ENCODE assay signal across 23 cellular contexts in genomic region chr9:103068666-103069207, GRCh38.
A peak's percentile ranks its signal among the peaks of the same experiment; 100 is the strongest.
DNase-seq lines count a peak whose midpoint lies in the region; FAIRE-seq and TF ChIP-seq lines count a peak whose summit lies in the region.
"Had no signal": no experiment of that assay in that cellular context is flagged by ENCODE, and none has a peak within 500 bp of the region (broad histone marks: within the 10 kb centered on the region; RNA-seq: fewer than 3 reads in every experiment).

No MANE protein-coding gene starts in this region.

- no peaks in the 10 kb centered on the region for H3K36me3 Mint-ChIP-seq in nephron (ENCODE audit: low read depth)

- TF ChIP-seq CTCF in NB4 (IDR thresholded peaks at IDR 0.05; ENCODE audit: low read depth, low read length) (no peak), nephron (IDR thresholded peaks at IDR 0.05; ENCODE audit: unreplicated experiment in 3 of 3) (no peak), OCI-LY7 (conservative IDR thresholded peaks at IDR 0.05; ENCODE audit: low read length) (no peak)

- H3K27ac ChIP-seq in SK-N-MC, result peak overlapping the region; percentile 22; the same call in 1 of the 2 replicates
- no peak overlapping the region for H3K27ac ChIP-seq in OCI-LY7 (ENCODE audit: low read depth, low read length, poor library complexity, severe bottlenecking)
- H3K27ac ChIP-seq: GM23248 had no signal

- no peaks in the 10 kb centered on the region for H4K20me1 ChIP-seq in OCI-LY7 (ENCODE audit: insufficient read depth, low read length)

- peak; percentile 82 for FAIRE-seq in H54 (lab: Jason Lieb, UNC)
- FAIRE-seq: GM12891, HTR-8/SVneo had no signal

- H3K9me3 ChIP-seq in SK-N-MC (ENCODE audit: low read depth, low read length) (no peaks in the 10 kb centered on the region), OCI-LY7 (ENCODE audit: low read length) (no peaks in the 10 kb centered on the region)

- no peaks in the 10 kb centered on the region for H3K79me2 ChIP-seq in OCI-LY7 (ENCODE audit: insufficient read depth, low read depth, low read length)

- POLR2A ChIA-PET in OCI-LY7 (lab: Charles Lee), result no interaction called here

- H3K36me3 ChIP-seq in SK-N-MC (ENCODE audit: insufficient read depth, low read length) (no peaks in the 10 kb centered on the region), OCI-LY7 (ENCODE audit: insufficient read depth, low read length) (no peaks in the 10 kb centered on the region)

- CTCF ChIA-PET in OCI-LY7 (lab: Charles Lee; ENCODE audit: unreplicated experiment), result no interaction called here

- no peak overlapping the region for H3K4me3 ChIP-seq in NB4 (ENCODE audit: low read depth, low read length)
- no peak overlapping the region for H3K4me3 ChIP-seq in SK-N-MC
- no peak overlapping the region for H3K4me3 ChIP-seq in OCI-LY7 (ENCODE audit: low read depth, low read length, poor library complexity, severe bottlenecking)
- H3K4me3 ChIP-seq: GM23248 had no signal

- H3K4me3 Mint-ChIP-seq in nephron, result no peak overlapping the region
- H3K4me3 Mint-ChIP-seq: CD4-positive, alpha-beta T cell had no signal

- no peak overlapping the region for H2AFZ ChIP-seq in OCI-LY7 (ENCODE audit: low read length)
- H2AFZ ChIP-seq: GM23248 had no signal

- H3K4me1 ChIP-seq in OCI-LY7 (ENCODE audit: insufficient read depth, low read length, poor library complexity, severe bottlenecking), result no peaks in the 10 kb centered on the region

- H3K4me1 Mint-ChIP-seq in nephron, result no peaks in the 10 kb centered on the region

- DNase-seq in H54 (ENCODE audit: insufficient read length, low spot score), result no peak
- DNase-seq in NB4 (ENCODE audit: low read depth), result peak; percentile 1
- no peak for DNase-seq in SK-N-MC (ENCODE audit: low read depth, low spot score)
- no peak for DNase-seq in OCI-LY7 (ENCODE audit: low spot score)
- DNase-seq in DMS79 (lab: John Stamatoyannopoulos, UW), result no peak
- DNase-seq in activated effector memory CD4-positive, alpha-beta T cell treated with anti-CD3 and anti-CD28 coated beads, Interleukin-2, amount 50 U/mL, for 16 hours, result no peak
- DNase-seq: CD4-positive, alpha-beta T cell; COR-L47; DMS 273 treated with DMSO at 0.1 percent for 48 hours; DND-41; GM23248; KG1; MV-4-11; NCI-H1417; NCI-H1694 treated with DMSO at 0.1 percent for 48 hours; NCI-H2081 treated with DMSO at 0.1 percent for 48 hours; NCI-H2227 treated with DMSO at 0.1 percent for 48 hours; NCI-H524; NCI-H82; Right ventricle myocardium superior had no signal

- H3K4me2 ChIP-seq in OCI-LY7 (ENCODE audit: low read length), result no peak overlapping the region

- H3K9me2 ChIP-seq in OCI-LY7 (ENCODE audit: insufficient read depth, low read length), result no peaks in the 10 kb centered on the region; the same call in 1 of the 2 replicates

- TF ChIP-seq POLR2A in H54 (IDR thresholded peaks at IDR 0.05; ENCODE audit: low read depth, low read length), result no peak
- no peak for TF ChIP-seq POLR2A in NB4 (IDR thresholded peaks at IDR 0.05; ENCODE audit: extremely low read depth, insufficient read length)

- intact Hi-C loops in OCI-LY7 (cut with micrococcal nuclease; ENCODE audit: unreplicated experiment), result no loop called here

- no peaks in the 10 kb centered on the region for H3K27me3 Mint-ChIP-seq in nephron (ENCODE audit: low read depth)
- H3K27me3 Mint-ChIP-seq: CD4-positive, alpha-beta T cell had no signal

- H3K9ac ChIP-seq in SK-N-MC (ENCODE audit: insufficient read length), result no peak overlapping the region
- H3K9ac ChIP-seq: GM23248 had no signal

- peak overlapping the region in 2 of 3 experiments; percentile 16 to 18 for H3K27ac Mint-ChIP-seq in nephron
- H3K27ac Mint-ChIP-seq: CD4-positive, alpha-beta T cell had no signal

- no TSS peak for BruUV-seq in OCI-LY7 (replicated peaks; lab: Mats Ljungman, UMichigan)

- H3K9me3 Mint-ChIP-seq in nephron, result no peaks in the 10 kb centered on the region
- H3K9me3 Mint-ChIP-seq: CD4-positive, alpha-beta T cell had no signal
